Comparison of ENCODE assay signal across 20 cellular contexts in the genomic region with DNA sequence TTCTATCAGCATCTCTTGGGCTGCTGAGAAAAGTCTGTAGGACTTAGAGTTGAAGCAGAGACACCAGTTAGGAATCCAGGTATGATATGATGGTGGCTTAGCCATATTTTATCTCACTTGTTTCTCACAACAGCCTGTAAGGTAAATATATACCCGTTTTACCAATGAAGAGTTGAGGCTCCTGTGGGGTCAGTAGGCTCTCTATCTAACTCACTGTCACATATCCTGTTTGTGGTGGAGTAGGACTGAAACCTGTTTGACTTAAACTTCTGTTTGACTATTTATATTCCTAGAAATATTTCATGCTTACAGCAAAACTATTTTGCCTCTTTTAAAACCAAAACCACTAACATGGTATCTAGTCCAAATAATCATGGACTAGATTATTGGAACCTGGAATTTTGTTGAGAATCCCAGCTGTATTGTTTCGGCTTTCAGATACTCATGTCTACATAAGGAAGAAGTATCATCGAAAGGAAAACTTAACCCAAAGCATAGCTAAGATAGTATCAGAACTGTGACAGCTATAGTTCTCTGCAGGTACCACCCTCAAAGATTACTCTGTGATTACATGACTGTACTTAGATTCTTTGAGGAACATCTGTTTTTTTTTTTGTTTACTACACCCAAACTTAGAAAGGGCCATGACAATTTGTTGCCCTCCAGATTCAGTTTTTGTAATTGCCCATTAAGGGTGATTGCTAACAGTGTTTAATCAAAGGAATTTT.
DNase-seq lines count a peak whose midpoint lies in the region; ATAC-seq and TF ChIP-seq lines count a peak whose summit lies in the region.
"Had no signal": no experiment of that assay in that cellular context is flagged by ENCODE, and none has a peak within 500 bp of the region (broad histone marks: within the 10 kb centered on the region; RNA-seq: fewer than 3 reads in every experiment).

No MANE protein-coding gene starts in this region.

- no peaks in the 10 kb centered on the region for H3K9me3 ChIP-seq in SK-N-SH
- H3K9me3 ChIP-seq in spleen = no peaks in the 10 kb centered on the region
- H3K9me3 ChIP-seq: Caco-2, Peyer's patch had no signal

- no peak for TF ChIP-seq EP300 in SK-N-SH (IDR thresholded peaks at IDR 0.05; ENCODE audit: borderline replicate concordance in 1 of 2, low read depth in 1 of 2, low read length in 1 of 2)

- no peak overlapping the region for H3K4me3 ChIP-seq in SK-N-SH (ENCODE audit: low read depth in 2 of 2, low read length in 1 of 2)
- H3K4me3 ChIP-seq in spleen = no peak overlapping the region
- H3K4me3 ChIP-seq: Peyer's patch had no signal

- no peak overlapping the region for H3K9ac ChIP-seq in SK-N-SH

- ATAC-seq in SK-N-SH treated with all-trans-retinoic acid at 6 μM for 48 hours (no peak), HG03175 (IDR thresholded peaks at IDR 0.05; ENCODE audit: unreplicated experiment) (no peak)
- no peak for ATAC-seq in stimulated activated naive CD8-positive, alpha-beta T cell treated with anti-CD3 and anti-CD28 coated beads, Interleukin-15, Interleukin-2, amounts not matched to agents 100 U/mL and 50 U/mL, for 24 hours
- ATAC-seq in activated naive CD8-positive, alpha-beta T cell treated with anti-CD3 and anti-CD28 coated beads, Interleukin-2, amount 50 U/mL, for 24 hours = no peak
- peak; percentile 41 for ATAC-seq in stimulated activated naive CD8-positive, alpha-beta T cell treated with anti-CD3 and anti-CD28 coated beads, Interleukin-15, amount 100 ng/mL, for 72 hours
- ATAC-seq: HCT116, Right ventricle myocardium inferior had no signal

- H3K27ac ChIP-seq in SK-N-SH (ENCODE audit: low read depth in 2 of 2, low read length in 1 of 2) (no peak overlapping the region), spleen (no peak overlapping the region)
- H3K27ac ChIP-seq: 22Rv1, Peyer's patch had no signal

- no peaks in the 10 kb centered on the region for H3K36me3 Mint-ChIP-seq in stimulated activated naive CD8-positive, alpha-beta T cell treated with anti-CD3 and anti-CD28 coated beads, Interleukin-15, Interleukin-2, amounts not matched to agents 100 ng/mL and 50 ng/mL, for 24 hours (ENCODE audit: low read depth)
- no peaks in the 10 kb centered on the region for H3K36me3 Mint-ChIP-seq in activated naive CD8-positive, alpha-beta T cell treated with anti-CD3 and anti-CD28 coated beads, Interleukin-2, amount 50 U/mL, for 24 hours (ENCODE audit: low read depth)
- H3K36me3 Mint-ChIP-seq: CD4-positive, CD25-positive, alpha-beta regulatory T cell had no signal

- no peaks in the 10 kb centered on the region for H4K20me1 ChIP-seq in SK-N-SH (ENCODE audit: insufficient read depth)

- TF ChIP-seq RAD21 in SK-N-SH (IDR thresholded peaks at IDR 0.05; ENCODE audit: low read length) = no peak

- no peaks in the 10 kb centered on the region for H3K9me3 Mint-ChIP-seq in stimulated activated naive CD8-positive, alpha-beta T cell treated with anti-CD3 and anti-CD28 coated beads, Interleukin-15, Interleukin-2, amounts not matched to agents 100 ng/mL and 50 ng/mL, for 24 hours
- H3K9me3 Mint-ChIP-seq in activated naive CD8-positive, alpha-beta T cell treated with anti-CD3 and anti-CD28 coated beads, Interleukin-2, amount 50 U/mL, for 24 hours = no peaks in the 10 kb centered on the region
- peaks cover 3 to 7% of the 10 kb centered on the region in 2 donors for H3K9me3 Mint-ChIP-seq in stimulated activated naive CD8-positive, alpha-beta T cell treated with anti-CD3 and anti-CD28 coated beads, Interleukin-15, amount 100 ng/mL, for 72 hours

- H2AFZ ChIP-seq in SK-N-SH (ENCODE audit: low read depth) = no peak overlapping the region

- H3K79me2 ChIP-seq in SK-N-SH (ENCODE audit: insufficient read depth) = no peaks in the 10 kb centered on the region

- intact Hi-C loops in spleen (cut with DNase I; ENCODE audit: low total_unique reads) = no loop called here

- DNase-seq in SK-N-SH = no peak
- DNase-seq in stimulated activated naive CD8-positive, alpha-beta T cell treated with anti-CD3 and anti-CD28 coated beads, Interleukin-15, Interleukin-2, amounts not matched to agents 100 U/mL and 50 U/mL, for 24 hours = no peak
- DNase-seq in activated naive CD8-positive, alpha-beta T cell treated with anti-CD3 and anti-CD28 coated beads, Interleukin-2, amount 50 U/mL, for 24 hours = no peak
- no peak for DNase-seq in stimulated activated naive CD8-positive, alpha-beta T cell treated with anti-CD3 and anti-CD28 coated beads, Interleukin-15, amount 100 ng/mL, for 72 hours
- no peak for DNase-seq in spleen
- DNase-seq: Caco-2, KG1, NCI-H1092, NCI-H146, NCI-H2081, NCI-H510A, Peyer's patch had no signal

- no peaks in the 10 kb centered on the region for H3K27me3 ChIP-seq in SK-N-SH (ENCODE audit: insufficient read depth)
- H3K27me3 ChIP-seq in spleen (replicated peaks in 1 of 7) = no peaks in the 10 kb centered on the region
- H3K27me3 ChIP-seq: Peyer's patch had no signal

- H3K27ac Mint-ChIP-seq in stimulated activated naive CD8-positive, alpha-beta T cell treated with anti-CD3 and anti-CD28 coated beads, Interleukin-15, Interleukin-2, amounts not matched to agents 100 ng/mL and 50 ng/mL, for 24 hours = peak overlapping the region; percentile 53
- peak overlapping the region; percentile 75 for H3K27ac Mint-ChIP-seq in activated naive CD8-positive, alpha-beta T cell treated with anti-CD3 and anti-CD28 coated beads, Interleukin-2, amount 50 U/mL, for 24 hours
- H3K27ac Mint-ChIP-seq in stimulated activated naive CD8-positive, alpha-beta T cell treated with anti-CD3 and anti-CD28 coated beads, Interleukin-15, amount 100 ng/mL, for 72 hours = peak overlapping the region; percentile 94 to 97
- H3K27ac Mint-ChIP-seq: B cell; CD4-positive, CD25-positive, alpha-beta regulatory T cell had no signal

- CTCF ChIA-PET in SK-N-SH (lab: Yijun Ruan, JAX) = no interaction called here

- peaks cover 0 to 16% of the 10 kb centered on the region in 2 experiments; a peak in 2 of 4 replicates for H3K4me1 ChIP-seq in SK-N-SH (ENCODE audit: control insufficient read depth in 1 of 2, insufficient read depth in 2 of 2, low read depth in 1 of 2, low read length in 1 of 2)
- H3K4me1 ChIP-seq in spleen = no peaks in the 10 kb centered on the region
- H3K4me1 ChIP-seq: Caco-2, Peyer's patch had no signal

- H3K27me3 Mint-ChIP-seq in stimulated activated naive CD8-positive, alpha-beta T cell treated with anti-CD3 and anti-CD28 coated beads, Interleukin-15, Interleukin-2, amounts not matched to agents 100 ng/mL and 50 ng/mL, for 24 hours = no peaks in the 10 kb centered on the region
- H3K27me3 Mint-ChIP-seq in activated naive CD8-positive, alpha-beta T cell treated with anti-CD3 and anti-CD28 coated beads, Interleukin-2, amount 50 U/mL, for 24 hours = no peaks in the 10 kb centered on the region
- peaks cover 7% of the 10 kb centered on the region for H3K27me3 Mint-ChIP-seq in stimulated activated naive CD8-positive, alpha-beta T cell treated with anti-CD3 and anti-CD28 coated beads, Interleukin-15, amount 100 ng/mL, for 72 hours
- H3K27me3 Mint-ChIP-seq: B cell; CD4-positive, CD25-positive, alpha-beta regulatory T cell had no signal

- TF ChIP-seq CTCF in SK-N-SH (IDR thresholded peaks at IDR 0.05) = no peak
- TF ChIP-seq CTCF in spleen (IDR thresholded peaks at IDR 0.05 in 8 of 11, conservative IDR thresholded peaks at IDR 0.05 in 3 of 11) = no peak

- H3K4me1 Mint-ChIP-seq in stimulated activated naive CD8-positive, alpha-beta T cell treated with anti-CD3 and anti-CD28 coated beads, Interleukin-15, Interleukin-2, amounts not matched to agents 100 ng/mL and 50 ng/mL, for 24 hours (ENCODE audit: low read depth) = peaks cover 19% of the 10 kb centered on the region
- H3K4me1 Mint-ChIP-seq in activated naive CD8-positive, alpha-beta T cell treated with anti-CD3 and anti-CD28 coated beads, Interleukin-2, amount 50 U/mL, for 24 hours = peaks cover 19% of the 10 kb centered on the region
- peaks cover 19% of the 10 kb centered on the region for H3K4me1 Mint-ChIP-seq in stimulated activated naive CD8-positive, alpha-beta T cell treated with anti-CD3 and anti-CD28 coated beads, Interleukin-15, amount 100 ng/mL, for 72 hours
- H3K4me1 Mint-ChIP-seq: B cell; CD4-positive, CD25-positive, alpha-beta regulatory T cell had no signal

- POLR2A ChIA-PET in SK-N-SH (lab: Yijun Ruan, JAX) = interaction anchor here (0.6 kb wide), 1 partner anchor 135 kb away, joined by 3 read pairs; no protein-coding TSS in a partner anchor

- H3K4me3 Mint-ChIP-seq in stimulated activated naive CD8-positive, alpha-beta T cell treated with anti-CD3 and anti-CD28 coated beads, Interleukin-15, Interleukin-2, amounts not matched to agents 100 ng/mL and 50 ng/mL, for 24 hours = no peak overlapping the region
- no peak overlapping the region for H3K4me3 Mint-ChIP-seq in activated naive CD8-positive, alpha-beta T cell treated with anti-CD3 and anti-CD28 coated beads, Interleukin-2, amount 50 U/mL, for 24 hours
- peak overlapping the region; percentile 17 to 51 for H3K4me3 Mint-ChIP-seq in stimulated activated naive CD8-positive, alpha-beta T cell treated with anti-CD3 and anti-CD28 coated beads, Interleukin-15, amount 100 ng/mL, for 72 hours
- H3K4me3 Mint-ChIP-seq: B cell; CD4-positive, CD25-positive, alpha-beta regulatory T cell had no signal

- H3K4me2 ChIP-seq in SK-N-SH = no peak overlapping the region

- peaks cover 14% of the 10 kb centered on the region for H3F3A ChIP-seq in SK-N-SH (replicated peaks; ENCODE audit: insufficient read depth)

- H3K9me2 ChIP-seq in SK-N-SH = no peaks in the 10 kb centered on the region

- H3K36me3 ChIP-seq in SK-N-SH (replicated peaks in 1 of 2; ENCODE audit: control insufficient read depth in 1 of 2, insufficient read depth in 2 of 2, low read length in 1 of 2) (no peaks in the 10 kb centered on the region), spleen (no peaks in the 10 kb centered on the region)
- H3K36me3 ChIP-seq: Peyer's patch had no signal

- no peak for TF ChIP-seq POLR2A in spleen (IDR thresholded peaks at IDR 0.05)

- 71% methylated on average over 3 of the region's 3 CpGs for WGBS in SK-N-SH (ENCODE audit: low lambda C conversion rate)
- 79 to 93% (median 87%) methylated on average over 3 of the region's 3 CpGs for WGBS in spleen, 5 donors

TF ChIP-seq in SK-N-SH treated with all-trans-retinoic acid at 6 μM for 48 hours, 23 proteins besides CTCF, POLR2A, EP300 and RAD21:
- TF ChIP-seq BACH2 (CRISPR knock-in tag; IDR thresholded peaks at IDR 0.05; ENCODE audit: borderline replicate concordance) (no peak), ISL1 (CRISPR knock-in tag; IDR thresholded peaks at IDR 0.05) (0 out of 2 replicates have a peak, but pooled peaks have one; percentile 7)

TF ChIP-seq in SK-N-SH, 30 proteins besides CTCF, POLR2A, EP300 and RAD21 (continues in another document):
- TF ChIP-seq, protein P1, sequence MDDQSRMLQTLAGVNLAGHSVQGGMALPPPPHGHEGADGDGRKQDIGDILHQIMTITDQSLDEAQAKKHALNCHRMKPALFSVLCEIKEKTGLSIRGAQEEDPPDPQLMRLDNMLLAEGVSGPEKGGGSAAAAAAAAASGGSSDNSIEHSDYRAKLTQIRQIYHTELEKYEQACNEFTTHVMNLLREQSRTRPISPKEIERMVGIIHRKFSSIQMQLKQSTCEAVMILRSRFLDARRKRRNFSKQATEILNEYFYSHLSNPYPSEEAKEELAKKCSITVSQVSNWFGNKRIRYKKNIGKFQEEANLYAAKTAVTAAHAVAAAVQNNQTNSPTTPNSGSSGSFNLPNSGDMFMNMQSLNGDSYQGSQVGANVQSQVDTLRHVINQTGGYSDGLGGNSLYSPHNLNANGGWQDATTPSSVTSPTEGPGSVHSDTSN (IDR thresholded peaks at IDR 0.05) = no peak
- no peak for TF ChIP-seq NRF1 (IDR thresholded peaks at IDR 0.05; ENCODE audit: low read depth, low read length)

Comparison
In these comparisons a context has a peak if more than half of its experiments do, and no peak if none do; other contexts are left out.
1. H3K4me3 Mint-ChIP-seq: peak in stimulated activated naive CD8-positive, alpha-beta T cell treated with anti-CD3 and anti-CD28 coated beads, Interleukin-15, amount 100 ng/mL, for 72 hours (2 of 2); none in stimulated activated naive CD8-positive, alpha-beta T cell treated with anti-CD3 and anti-CD28 coated beads, Interleukin-15, Interleukin-2, amounts not matched to agents 100 ng/mL and 50 ng/mL, for 24 hours (single experiment) and activated naive CD8-positive, alpha-beta T cell treated with anti-CD3 and anti-CD28 coated beads, Interleukin-2, amount 50 U/mL, for 24 hours (single experiment).
2. Peak in every context shown above with its lines, with median percentiles within 50 percentile points of each other: H3K27ac Mint-ChIP-seq.